In the genomic region with DNA sequence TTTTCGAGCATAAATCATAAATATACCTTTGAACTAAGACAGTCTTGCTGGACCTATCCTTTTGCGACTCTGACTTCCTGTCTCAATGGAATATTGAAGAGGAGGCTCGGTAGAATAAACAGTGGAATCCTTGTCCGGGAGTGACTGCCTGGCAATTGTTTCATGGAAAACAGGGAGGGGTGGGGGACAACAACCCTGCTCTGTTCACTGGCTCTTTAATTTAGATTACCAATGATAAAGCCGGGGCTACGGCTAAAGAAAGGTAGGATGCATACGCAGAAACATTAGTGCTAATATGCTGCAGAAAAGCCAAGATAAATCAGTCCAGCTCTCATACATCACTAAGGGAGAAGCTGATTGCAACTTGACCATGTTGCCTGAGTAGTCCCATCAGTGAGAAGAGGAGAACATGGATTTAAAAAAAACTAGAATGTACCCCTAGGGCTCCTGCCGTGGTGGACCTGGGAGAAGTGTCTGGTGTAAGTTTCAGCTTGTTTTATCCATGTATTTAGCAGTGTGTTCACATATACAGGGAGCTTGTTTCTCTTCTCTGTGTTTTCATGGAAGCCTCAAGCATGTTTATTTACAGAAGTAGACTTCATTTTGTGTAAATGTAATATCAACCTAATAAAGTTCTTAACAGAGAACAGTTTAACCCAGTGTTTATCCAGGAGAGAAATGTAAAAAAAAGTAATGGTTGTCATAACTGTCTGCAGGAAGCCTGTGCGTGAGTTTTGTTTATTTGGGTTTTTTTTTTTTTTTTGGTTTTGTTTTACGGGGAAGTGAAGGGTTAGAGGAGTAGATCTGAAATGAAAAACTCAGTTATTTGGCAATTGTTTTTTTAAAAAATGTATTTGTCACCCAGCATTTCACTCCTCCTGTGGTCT, we compare ENCODE assay signal across 12 cellular contexts.
DNase-seq lines count a peak whose midpoint lies in the region; ATAC-seq and TF ChIP-seq lines count a peak whose summit lies in the region.
"Had no signal": no experiment of that assay in that cellular context is flagged by ENCODE, and none has a peak within 500 bp of the region (broad histone marks: within the 10 kb centered on the region; RNA-seq: fewer than 3 reads in every experiment).

No MANE protein-coding gene starts in this region.

- H3K9me3 ChIP-seq in suprapubic skin = no peaks in the 10 kb centered on the region

- H3K9me3 Mint-ChIP-seq in CD14-positive monocyte = peaks cover 0 to 7% (median 2%) of the 10 kb centered on the region in 7 donors
- H3K9me3 Mint-ChIP-seq: activated T-cell treated with anti-CD3 and anti-CD28 coated beads, Interleukin-2, amount 50 U/mL, for 4 hours had no signal

- in situ Hi-C loops in SK-MEL-5 (cut with HindIII; ENCODE audit: low pct_unique_long_range_greater_than_20kb, low sequenced_read_pairs) = no loop called here

- TF ChIP-seq POLR2A in suprapubic skin (IDR thresholded peaks at IDR 0.05) = no peak

- H3K27me3 ChIP-seq in suprapubic skin = no peaks in the 10 kb centered on the region

- peaks cover 14 to 29% (median 22%) of the 10 kb centered on the region in 3 donors for H3K27me3 Mint-ChIP-seq in CD14-positive monocyte (ENCODE audit: low read depth in 3 of 3)

- H3K4me1 Mint-ChIP-seq in CD14-positive monocyte = no peaks in the 10 kb centered on the region

- peaks cover 14% of the 10 kb centered on the region for H3K4me1 ChIP-seq in suprapubic skin

- no peak for TF ChIP-seq EP300 in suprapubic skin (IDR thresholded peaks at IDR 0.05)

- DNase-seq in NCI-H446 treated with DMSO at 0.1 percent for 48 hours (lab: John Stamatoyannopoulos, UW) (peak; percentile 7), NCI-H446 (lab: John Stamatoyannopoulos, UW) (no peak), SK-MEL-5 (ENCODE audit: low read depth, low spot score) (peak; percentile 84), globus pallidus (ENCODE audit: low spot score) (peak; percentile 61), suprapubic skin (ENCODE audit: low spot score in 2 of 2) (no peak), CD14-positive monocyte (ENCODE audit: low spot score) (no peak)
- DNase-seq in activated naive CD4-positive, alpha-beta T cell treated with Interleukin-2 at 50 U/mL for 16 hours = no peak
- DNase-seq: activated T-cell treated with anti-CD3 and anti-CD28 coated beads, Interleukin-2, amount 50 U/mL, for 4 hours; EL had no signal

- no peak overlapping the region for H3K27ac ChIP-seq in suprapubic skin

- TF ChIP-seq CTCF in suprapubic skin (IDR thresholded peaks at IDR 0.05) (no peak), CD14-positive monocyte (IDR thresholded peaks at IDR 0.05) (no peak)

- peak overlapping the region; percentile 16 for H3K4me3 ChIP-seq in suprapubic skin
- H3K4me3 ChIP-seq: K562 had no signal

- H3K36me3 ChIP-seq in suprapubic skin = no peaks in the 10 kb centered on the region

- H3K27ac Mint-ChIP-seq in CD14-positive monocyte = no peak overlapping the region
- H3K27ac Mint-ChIP-seq: stimulated activated naive CD8-positive, alpha-beta T cell treated with anti-CD3 and anti-CD28 coated beads, Interleukin-15, Interleukin-2, amounts not matched to agents 100 ng/mL and 50 ng/mL, for 24 hours had no signal

- intact Hi-C loops in CD14-positive monocyte (cut with micrococcal nuclease) = no loop called here

- WGBS in suprapubic skin = 26% methylated on average over 10 of the region's 10 CpGs

- no peaks in the 10 kb centered on the region for H3K36me3 Mint-ChIP-seq in CD14-positive monocyte

- no peak for ATAC-seq in GM19324 (IDR thresholded peaks at IDR 0.05; ENCODE audit: low FRiP score, unreplicated experiment)
- ATAC-seq: activated T-cell treated with anti-CD3 and anti-CD28 coated beads, Interleukin-2, amount 50 U/mL, for 4 hours; K562 had no signal

- H3K4me3 Mint-ChIP-seq in CD14-positive monocyte = no peak overlapping the region
- H3K4me3 Mint-ChIP-seq: activated T-cell treated with anti-CD3 and anti-CD28 coated beads, Interleukin-2, amount 50 U/mL, for 4 hours; stimulated activated naive CD8-positive, alpha-beta T cell treated with anti-CD3 and anti-CD28 coated beads, Interleukin-15, Interleukin-2, amounts not matched to agents 100 ng/mL and 50 ng/mL, for 24 hours had no signal

Comparison
In these comparisons a context has a peak if more than half of its experiments do, and no peak if none do; other contexts are left out.
1. DNase-seq: peak in NCI-H446 treated with DMSO at 0.1 percent for 48 hours (single experiment), SK-MEL-5 (single experiment) and globus pallidus (single experiment); none in NCI-H446 (0 of 2), suprapubic skin (0 of 2), activated naive CD4-positive, alpha-beta T cell treated with Interleukin-2 at 50 U/mL for 16 hours (single experiment) and CD14-positive monocyte (single experiment).